11 cellular contexts compared by ENCODE assay signal in genomic region chr7:55977831-55978230, GRCh38.
A peak's percentile ranks its signal among the peaks of the same experiment; 100 is the strongest.
DNase-seq lines count a peak whose midpoint lies in the region; ATAC-seq and TF ChIP-seq lines count a peak whose summit lies in the region.
"Had no signal": no experiment of that assay in that cellular context is flagged by ENCODE, and none has a peak within 500 bp of the region (broad histone marks: within the 10 kb centered on the region; RNA-seq: fewer than 3 reads in every experiment).

No MANE protein-coding gene starts in this region.

- no peak overlapping the region for H3K4me3 Mint-ChIP-seq in activated naive CD8-positive, alpha-beta T cell treated with anti-CD3 and anti-CD28 coated beads, Interleukin-2, amount 50 U/mL, for 24 hours
- H3K4me3 Mint-ChIP-seq: activated naive CD4-positive, alpha-beta T cell treated with anti-CD3 and anti-CD28 coated beads, Interleukin-2, amount 50 U/mL, for 24 hours; memory B cell had no signal

- DNase-seq in HAP-1 (ENCODE audit: low spot score in 2 of 2) = peak; percentile 71 to 84
- peak; percentile 68 for DNase-seq in NCI-H2196 treated with DMSO at 0.1 percent for 48 hours (lab: John Stamatoyannopoulos, UW; ENCODE audit: unreplicated experiment)
- DNase-seq in choroid plexus epithelial cell (ENCODE audit: low read depth) = peak; percentile 84
- peak; percentile 51 for DNase-seq in retinal pigment epithelial cell (ENCODE audit: low read depth)
- DNase-seq in activated naive CD8-positive, alpha-beta T cell treated with anti-CD3 and anti-CD28 coated beads, Interleukin-2, amount 50 U/mL, for 24 hours = no peak
- no peak for DNase-seq in SIG-M5 (lab: John Stamatoyannopoulos, UW)

- TF ChIP-seq CTCF in choroid plexus epithelial cell (conservative IDR thresholded peaks at IDR 0.05; ENCODE audit: low read depth, low read length) (no peak), retinal pigment epithelial cell (conservative IDR thresholded peaks at IDR 0.05; ENCODE audit: low read depth, low read length) (no peak)

- H3K36me3 ChIP-seq in HAP-1 (replicated peaks) = peaks cover 43% of the 10 kb centered on the region

- no peaks in the 10 kb centered on the region for H3K4me1 Mint-ChIP-seq in activated naive CD8-positive, alpha-beta T cell treated with anti-CD3 and anti-CD28 coated beads, Interleukin-2, amount 50 U/mL, for 24 hours

- no peak overlapping the region for H3K27ac Mint-ChIP-seq in activated naive CD8-positive, alpha-beta T cell treated with anti-CD3 and anti-CD28 coated beads, Interleukin-2, amount 50 U/mL, for 24 hours
- H3K27ac Mint-ChIP-seq: activated naive CD4-positive, alpha-beta T cell treated with anti-CD3 and anti-CD28 coated beads, Interleukin-2, amount 50 U/mL, for 24 hours; memory B cell had no signal

- no peaks in the 10 kb centered on the region for H3K27me3 Mint-ChIP-seq in activated naive CD8-positive, alpha-beta T cell treated with anti-CD3 and anti-CD28 coated beads, Interleukin-2, amount 50 U/mL, for 24 hours
- H3K27me3 Mint-ChIP-seq: activated naive CD4-positive, alpha-beta T cell treated with anti-CD3 and anti-CD28 coated beads, Interleukin-2, amount 50 U/mL, for 24 hours; memory B cell had no signal

- ATAC-seq in activated naive CD8-positive, alpha-beta T cell treated with anti-CD3 and anti-CD28 coated beads, Interleukin-2, amount 50 U/mL, for 24 hours = no peak
- ATAC-seq in GM21423 (IDR thresholded peaks at IDR 0.05; ENCODE audit: unreplicated experiment) (no peak), GM19023 (IDR thresholded peaks at IDR 0.05; ENCODE audit: unreplicated experiment) (no peak)
- ATAC-seq: Panc1 had no signal

- no peaks in the 10 kb centered on the region for H3K27me3 ChIP-seq in HAP-1 (ENCODE audit: low read depth)

- peaks cover 12% of the 10 kb centered on the region for H3K36me3 Mint-ChIP-seq in activated naive CD8-positive, alpha-beta T cell treated with anti-CD3 and anti-CD28 coated beads, Interleukin-2, amount 50 U/mL, for 24 hours (ENCODE audit: low read depth)

- H3K9me3 ChIP-seq in HAP-1 = no peaks in the 10 kb centered on the region

- in situ Hi-C loops in HAP-1 (cut with MboI; ENCODE audit: low sequenced_read_pairs) = no loop called here

- no peaks in the 10 kb centered on the region for H3K9me3 Mint-ChIP-seq in activated naive CD8-positive, alpha-beta T cell treated with anti-CD3 and anti-CD28 coated beads, Interleukin-2, amount 50 U/mL, for 24 hours
- H3K9me3 Mint-ChIP-seq: activated naive CD4-positive, alpha-beta T cell treated with anti-CD3 and anti-CD28 coated beads, Interleukin-2, amount 50 U/mL, for 24 hours; memory B cell had no signal

- H3K4me3 ChIP-seq in HAP-1 = no peak overlapping the region
- no peak overlapping the region for H3K4me3 ChIP-seq in choroid plexus epithelial cell (ENCODE audit: low read depth, low read length)
- H3K4me3 ChIP-seq in retinal pigment epithelial cell (ENCODE audit: low read length) = no peak overlapping the region

- H3K4me1 ChIP-seq in HAP-1 = peaks cover 14% of the 10 kb centered on the region

Comparison
In these comparisons a context has a peak if more than half of its experiments do, and no peak if none do; other contexts are left out.
1. DNase-seq: peak in HAP-1 (2 of 2), NCI-H2196 treated with DMSO at 0.1 percent for 48 hours (single experiment), choroid plexus epithelial cell (single experiment) and retinal pigment epithelial cell (single experiment); none in activated naive CD8-positive, alpha-beta T cell treated with anti-CD3 and anti-CD28 coated beads, Interleukin-2, amount 50 U/mL, for 24 hours (single experiment) and SIG-M5 (single experiment).